In the genomic region with DNA sequence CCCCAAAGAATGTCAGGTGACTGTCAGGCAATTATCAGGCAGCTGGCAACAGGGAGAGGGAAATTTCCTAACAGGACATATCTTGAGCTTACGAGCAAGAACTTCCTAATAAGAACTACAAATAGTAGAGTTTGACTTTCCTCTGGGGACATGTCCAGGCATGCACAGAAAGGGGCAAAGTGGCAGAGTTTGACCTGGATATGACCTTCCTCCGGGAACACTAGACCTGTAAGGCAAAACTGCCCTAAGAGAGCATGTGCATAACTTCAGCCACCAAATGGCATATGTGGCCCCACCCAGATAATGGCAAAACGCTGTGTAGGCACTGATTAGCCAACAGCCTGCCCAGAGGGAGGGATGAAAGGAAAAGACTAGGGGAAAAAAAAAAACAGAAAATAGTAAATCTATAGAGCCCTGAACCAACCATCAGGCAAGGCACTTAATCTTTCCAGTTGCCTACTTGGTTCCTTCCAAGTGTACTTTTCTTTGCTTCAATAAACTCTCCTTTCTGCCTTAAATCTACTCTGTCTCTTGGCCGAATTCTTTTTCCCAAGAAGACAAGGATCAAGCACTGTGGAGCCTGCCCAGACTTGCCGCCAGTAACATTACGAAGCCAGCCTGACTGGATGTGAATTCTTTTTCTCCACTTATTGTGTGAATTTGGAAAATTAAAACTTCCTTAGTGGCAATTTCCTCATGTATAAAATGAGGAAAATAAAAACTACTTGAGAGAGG, we compare ENCODE assay signal across 19 cellular contexts.
DNase-seq lines count a peak whose midpoint lies in the region; ATAC-seq and TF ChIP-seq lines count a peak whose summit lies in the region.
"Had no signal": no experiment of that assay in that cellular context is flagged by ENCODE, and none has a peak within 500 bp of the region (broad histone marks: within the 10 kb centered on the region; RNA-seq: fewer than 3 reads in every experiment).

No MANE protein-coding gene starts in this region.

- peak overlapping the region; percentile 98 for H3K27ac Mint-ChIP-seq in MCF 10A (ENCODE audit: low read depth, unreplicated experiment)
- H3K27ac Mint-ChIP-seq: activated CD8-positive, alpha-beta T cell treated with anti-CD3 and anti-CD28 coated beads, Interleukin-2, amount 10 ng/mL, durations not matched to agents 7 days and 5 days had no signal

- intact Hi-C loops in MCF 10A (cut with micrococcal nuclease) (no loop called here), breast epithelium (cut with DNase I; ENCODE audit: low total_unique reads) (no loop called here)

- TF ChIP-seq POLR2A in breast epithelium (IDR thresholded peaks at IDR 0.05): no peak

- no peak overlapping the region for H3K4me3 ChIP-seq in breast epithelium
- H3K4me3 ChIP-seq in hepatocyte: no peak overlapping the region
- H3K4me3 ChIP-seq: gastrocnemius medialis, uterus had no signal

- ATAC-seq in HG02759 (IDR thresholded peaks at IDR 0.05; ENCODE audit: unreplicated experiment): no peak
- no peak for ATAC-seq in GM18861 (IDR thresholded peaks at IDR 0.05; ENCODE audit: unreplicated experiment)
- no peak for ATAC-seq in GM18858 (IDR thresholded peaks at IDR 0.05; ENCODE audit: unreplicated experiment)
- ATAC-seq: activated CD8-positive, alpha-beta T cell treated with anti-CD3 and anti-CD28 coated beads, Interleukin-2, amount 10 ng/mL, durations not matched to agents 7 days and 5 days; activated T-cell treated with anti-CD3 and anti-CD28 coated beads, Interleukin-2, amount 50 U/mL, for 4 hours; left ventricle myocardium superior had no signal

- DNase-seq in MCF 10A (ENCODE audit: unreplicated experiment) (peak; percentile 84), breast epithelium (ENCODE audit: low spot score in 2 of 2) (no peak), SW480 (ENCODE audit: low spot score) (peak; percentile 47), hepatocyte (ENCODE audit: low spot score) (peak; percentile 12), Ammon's horn (ENCODE audit: low spot score) (no peak)
- DNase-seq: activated CD4-positive, CD25-positive, alpha-beta regulatory T cell; activated CD8-positive, alpha-beta T cell treated with anti-CD3 and anti-CD28 coated beads, Interleukin-2, amount 10 ng/mL, durations not matched to agents 7 days and 5 days; activated naive CD4-positive, alpha-beta T cell treated with anti-CD3 and anti-CD28 coated beads, Interleukin-2, amount 50 U/mL, for 16 hours; activated T-cell treated with anti-CD3 and anti-CD28 coated beads, Interleukin-2, amount 50 U/mL, for 4 hours; DND-41; gastrocnemius medialis; left ventricle myocardium superior; NCI-H1436; NCI-H774; PC-3; uterus had no signal

- no peak overlapping the region for H2AFZ ChIP-seq in hepatocyte

- WGBS in hepatocyte (ENCODE audit: low lambda C conversion rate, missing lambda C conversion rate): 69% methylated on average over 6 of the region's 6 CpGs

- H3K27ac ChIP-seq in breast epithelium (no peak overlapping the region), hepatocyte (peak overlapping the region; percentile 25)
- H3K27ac ChIP-seq: gastrocnemius medialis, uterus had no signal

- H3K9me3 ChIP-seq in breast epithelium: no peaks in the 10 kb centered on the region
- H3K9me3 ChIP-seq in hepatocyte (ENCODE audit: low read depth): no peaks in the 10 kb centered on the region
- H3K9me3 ChIP-seq: gastrocnemius medialis, uterus had no signal

- H3K27me3 ChIP-seq in breast epithelium (no peaks in the 10 kb centered on the region), hepatocyte (no peaks in the 10 kb centered on the region)
- H3K27me3 ChIP-seq: gastrocnemius medialis, uterus had no signal

- H3K36me3 Mint-ChIP-seq in MCF 10A (ENCODE audit: insufficient read depth, unreplicated experiment): no peaks in the 10 kb centered on the region

- TF ChIP-seq CTCF in MCF 10A (IDR thresholded peaks at IDR 0.05; ENCODE audit: unreplicated experiment) (no peak), breast epithelium (IDR thresholded peaks at IDR 0.05) (no peak), hepatocyte (IDR thresholded peaks at IDR 0.05; ENCODE audit: poor library complexity) (no peak)

- no peaks in the 10 kb centered on the region for H3K9me3 Mint-ChIP-seq in MCF 10A (ENCODE audit: unreplicated experiment)
- H3K9me3 Mint-ChIP-seq: activated T-cell treated with anti-CD3 and anti-CD28 coated beads, Interleukin-2, amount 50 U/mL, for 4 hours had no signal

- CTCF ChIA-PET in MCF 10A (lab: Yijun Ruan, JAX): interaction anchor here (0.6 to 1.2 kb wide), 7 partner anchors 69 to 1531 kb away, joined by 3 to 5 read pairs (median 3); no protein-coding TSS in a partner anchor

- no peaks in the 10 kb centered on the region for H3K79me2 ChIP-seq in hepatocyte

- H3K36me3 ChIP-seq in breast epithelium (no peaks in the 10 kb centered on the region), hepatocyte (replicated peaks; ENCODE audit: insufficient read depth, low read depth) (no peaks in the 10 kb centered on the region)
- H3K36me3 ChIP-seq: gastrocnemius medialis, uterus had no signal

- TSS peak; percentile 67 for BruUV-seq in MCF 10A (replicated peaks; lab: Mats Ljungman, UMichigan)

- H3K4me1 ChIP-seq in breast epithelium (no peaks in the 10 kb centered on the region), hepatocyte (ENCODE audit: insufficient read depth) (no peaks in the 10 kb centered on the region)
- H3K4me1 ChIP-seq: uterus had no signal

- no peaks in the 10 kb centered on the region for H3K27me3 Mint-ChIP-seq in MCF 10A (ENCODE audit: insufficient read depth, unreplicated experiment)

- no peaks in the 10 kb centered on the region for H3K9me2 ChIP-seq in hepatocyte (replicated peaks; ENCODE audit: insufficient read depth)

- no peaks in the 10 kb centered on the region for H4K20me1 ChIP-seq in hepatocyte (ENCODE audit: insufficient read depth, poor library complexity, severe bottlenecking)

- POLR2A ChIA-PET in MCF 10A (lab: Yijun Ruan, JAX): interaction anchor here (0.6 to 1.1 kb wide), 7 partner anchors 9 to 885 kb away, joined by 3 to 6 read pairs (median 3); no protein-coding TSS in a partner anchor

- peak overlapping the region; percentile 48 for H3K4me3 Mint-ChIP-seq in MCF 10A (ENCODE audit: unreplicated experiment)
- H3K4me3 Mint-ChIP-seq: activated CD8-positive, alpha-beta T cell treated with anti-CD3 and anti-CD28 coated beads, Interleukin-2, amount 10 ng/mL, durations not matched to agents 7 days and 5 days; activated T-cell treated with anti-CD3 and anti-CD28 coated beads, Interleukin-2, amount 50 U/mL, for 4 hours had no signal

- peaks cover 18% of the 10 kb centered on the region for H3K4me1 Mint-ChIP-seq in MCF 10A (ENCODE audit: insufficient read depth, unreplicated experiment)

- no peak overlapping the region for H3K4me2 ChIP-seq in hepatocyte

Comparison
In these comparisons a context has a peak if more than half of its experiments do, and no peak if none do; other contexts are left out.
1. DNase-seq: peak in MCF 10A (single experiment), SW480 (single experiment) and hepatocyte (single experiment); none in breast epithelium (0 of 2) and Ammon's horn (single experiment).